10 cellular contexts compared by ENCODE assay signal in genomic region chr3:114121996-114122709, GRCh38. TPM values are rescaled to one million over a fixed set of nuclear protein-coding genes. Genes with fewer than 3 reads are reported as not detected.
DNase-seq lines count a peak whose midpoint lies in the region; ATAC-seq, FAIRE-seq and TF ChIP-seq lines count a peak whose summit lies in the region.
"Had no signal": no experiment of that assay in that cellular context is flagged by ENCODE, and none has a peak within 500 bp of the region (broad histone marks: within the 10 kb centered on the region; RNA-seq: fewer than 3 reads in every experiment).

No MANE protein-coding gene starts in this region.

- H3K27ac ChIP-seq in astrocyte (ENCODE audit: low read depth, low read length) (no peak overlapping the region), stomach (peak overlapping the region in 3 of 5 donors; percentile 28 to 44 (median 30)), suprapubic skin (no peak overlapping the region)

- no peak overlapping the region for H3K27ac Mint-ChIP-seq in astrocyte (ENCODE audit: unreplicated experiment)

- ATAC-seq in HG03025 (IDR thresholded peaks at IDR 0.05; ENCODE audit: low FRiP score, unreplicated experiment), result no peak

- H4K20me1 ChIP-seq in astrocyte (ENCODE audit: insufficient read depth, low read length), result no peaks in the 10 kb centered on the region

- H3K27me3 ChIP-seq in astrocyte (ENCODE audit: insufficient read depth, low read length) (no peaks in the 10 kb centered on the region), stomach (no peaks in the 10 kb centered on the region), suprapubic skin (no peaks in the 10 kb centered on the region)

- H3K9me3 ChIP-seq in astrocyte (ENCODE audit: insufficient read depth, low read depth, low read length) (no peaks in the 10 kb centered on the region), stomach (no peaks in the 10 kb centered on the region), suprapubic skin (no peaks in the 10 kb centered on the region)

- no peaks in the 10 kb centered on the region for H3K79me2 ChIP-seq in astrocyte (ENCODE audit: insufficient read depth, low read length)

- no peak overlapping the region for H3K4me3 ChIP-seq in astrocyte (ENCODE audit: insufficient read depth, low read depth, low read length)
- H3K4me3 ChIP-seq in stomach, result no peak overlapping the region
- H3K4me3 ChIP-seq in suprapubic skin, result no peak overlapping the region
- H3K4me3 ChIP-seq: skin epidermis had no signal

- H3K4me1 Mint-ChIP-seq in astrocyte (ENCODE audit: low read depth, unreplicated experiment), result peaks cover 9% of the 10 kb centered on the region

- no peak overlapping the region for H3K4me3 Mint-ChIP-seq in astrocyte (ENCODE audit: unreplicated experiment)

- peak; percentile 67 for FAIRE-seq in astrocyte (lab: Jason Lieb, UNC)

- TF ChIP-seq EP300 in stomach (IDR thresholded peaks at IDR 0.05), result no peak
- no peak for TF ChIP-seq EP300 in suprapubic skin (IDR thresholded peaks at IDR 0.05)

- H3K36me3 ChIP-seq in astrocyte (ENCODE audit: insufficient read depth, low read length), result no peaks in the 10 kb centered on the region
- H3K36me3 ChIP-seq in stomach, result no peaks in the 10 kb centered on the region
- no peaks in the 10 kb centered on the region for H3K36me3 ChIP-seq in suprapubic skin

- no peaks in the 10 kb centered on the region for H3K36me3 Mint-ChIP-seq in astrocyte (ENCODE audit: low read depth, unreplicated experiment)

- WGBS in stomach, 5 donors, result 43 to 54% (median 50%) methylated on average over 4 of the region's 4 CpGs
- WGBS in suprapubic skin, result 59% methylated on average over 4 of the region's 4 CpGs

- no peak overlapping the region for H2AFZ ChIP-seq in astrocyte (ENCODE audit: low read depth, low read length)

- TF ChIP-seq CTCF in astrocyte (IDR thresholded peaks at IDR 0.05; ENCODE audit: insufficient read depth, low read depth, low read length) (no peak), stomach (IDR thresholded peaks at IDR 0.05) (no peak), suprapubic skin (IDR thresholded peaks at IDR 0.05) (no peak)

- TF ChIP-seq POLR2A in stomach (IDR thresholded peaks at IDR 0.05), result no peak
- TF ChIP-seq POLR2A in suprapubic skin (IDR thresholded peaks at IDR 0.05), result no peak

- no peak overlapping the region for H3K9ac ChIP-seq in astrocyte (ENCODE audit: low read length)

- H3K4me1 ChIP-seq in astrocyte (ENCODE audit: insufficient read depth, low read length) (peaks cover 19% of the 10 kb centered on the region), stomach (no peaks in the 10 kb centered on the region), suprapubic skin (no peaks in the 10 kb centered on the region)

- peak; percentile 87 for DNase-seq in NCI-H1105 treated with DMSO at 0.1 percent for 48 hours (lab: John Stamatoyannopoulos, UW)
- DNase-seq in astrocyte (ENCODE audit: low read depth), result peak; percentile 83
- DNase-seq in hepatic stellate cell (ENCODE audit: low spot score), result peak; percentile 31
- no peak for DNase-seq in stomach
- DNase-seq in suprapubic skin (ENCODE audit: low spot score in 2 of 2), result no peak
- no peak for DNase-seq in iPS-NIHi11 (ENCODE audit: low spot score)
- DNase-seq: glutamatergic neuron had no signal

- H3K4me2 ChIP-seq in astrocyte (ENCODE audit: low read length), result peak overlapping the region; percentile 27

- H3K27me3 Mint-ChIP-seq in astrocyte (ENCODE audit: low read depth, unreplicated experiment), result no peaks in the 10 kb centered on the region

- intact Hi-C loops in stomach (cut with DNase I; ENCODE audit: low total_unique reads), result no loop called here

- H3K9me3 Mint-ChIP-seq in astrocyte (ENCODE audit: unreplicated experiment), result no peaks in the 10 kb centered on the region

RNA-seq across cellular contexts. Expression of gene DRD3, which starts 56.7 kb away (rescaled TPM):
- total RNA-seq in astrocyte, result not detected in 2 replicates
- not detected for total RNA-seq in stomach
- not detected for polyA plus RNA-seq in stomach
- not detected for total RNA-seq in suprapubic skin
- total RNA-seq: SK-MEL-5 had no signal

Comparison
In these comparisons a context has a peak if more than half of its experiments do, and no peak if none do; other contexts are left out.
1. DNase-seq: peak in NCI-H1105 treated with DMSO at 0.1 percent for 48 hours (single experiment), astrocyte (single experiment) and hepatic stellate cell (single experiment); none in stomach (single experiment), suprapubic skin (0 of 2) and iPS-NIHi11 (single experiment).
2. H3K27ac ChIP-seq: peak in stomach (3 of 5); none in astrocyte (single experiment) and suprapubic skin (single experiment).